In the genomic region with DNA sequence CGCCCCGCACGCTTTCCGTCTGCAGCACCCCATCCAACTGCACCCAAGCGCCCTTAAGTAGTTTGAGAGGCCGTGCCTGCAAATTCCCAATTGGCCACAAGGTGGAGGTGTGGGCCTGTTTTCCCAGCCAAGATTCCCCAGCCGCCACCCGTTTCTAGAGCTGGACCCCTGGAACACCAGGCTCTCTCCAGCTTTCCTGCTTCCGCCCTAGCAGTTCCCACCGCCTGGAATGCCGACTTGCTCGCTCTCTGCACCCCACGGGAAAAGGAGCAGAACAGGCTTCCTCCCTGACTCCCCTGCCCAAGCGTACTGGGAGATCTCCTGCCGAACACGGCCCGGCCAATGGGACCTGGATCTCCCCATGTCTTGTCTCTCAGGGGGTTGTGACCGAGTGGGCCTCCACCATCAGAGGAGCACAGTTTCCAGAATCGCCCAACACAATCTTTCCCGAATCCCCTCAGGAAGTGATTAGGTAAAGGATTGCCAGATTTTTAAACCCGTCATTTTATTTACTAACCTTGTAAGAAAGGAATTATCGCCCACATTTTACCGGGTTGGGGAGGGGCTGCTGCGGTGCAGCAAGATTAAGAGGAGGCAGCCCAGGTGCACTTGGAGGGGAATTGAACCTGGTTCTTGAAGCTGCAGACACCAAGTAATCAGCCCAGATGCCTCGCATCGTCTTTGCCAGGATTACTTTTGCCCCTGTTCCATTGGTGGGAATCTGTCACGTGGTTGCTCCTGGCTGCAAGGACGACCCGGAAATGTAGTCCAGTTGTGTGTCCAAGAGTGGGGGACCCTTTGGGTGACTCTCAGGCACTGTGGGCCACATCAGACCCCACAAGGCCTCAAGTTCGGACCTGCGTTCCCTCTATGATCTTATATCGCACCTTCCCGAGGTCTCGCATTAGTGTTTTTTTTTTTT, we compare ENCODE assay signal across 8 cellular contexts. TPM values are rescaled to one million over a fixed set of nuclear protein-coding genes. Genes with fewer than 3 reads are reported as not detected.
DNase-seq lines count a peak whose midpoint lies in the region; ATAC-seq and TF ChIP-seq lines count a peak whose summit lies in the region.

No MANE protein-coding gene starts in this region.

- DNase-seq in DMS53 (lab: John Stamatoyannopoulos, UW) (peak; percentile 82), NCI-H446 (lab: John Stamatoyannopoulos, UW) (peak; percentile 70 to 88), coronary artery (ENCODE audit: low spot score) (no peak), left colon (peak; percentile 88 to 90)
- peak; percentile 86 for DNase-seq in activated CD4-positive, alpha-beta T cell treated with anti-CD3 and anti-CD28 coated beads for 48 hours
- DNase-seq in stimulated activated CD4-positive, alpha-beta T cell treated with anti-CD3 and anti-CD28 coated beads, Interleukin-1b, Interleukin-23, amount 100 ng/mL, for 4 hours (ENCODE audit: low read depth in 2 of 2): peak; percentile 65 to 72

- peak; percentile 81 for TF ChIP-seq CTCF in coronary artery (IDR thresholded peaks at IDR 0.05)

- ATAC-seq in HG02798 (IDR thresholded peaks at IDR 0.05; ENCODE audit: poor library complexity, unreplicated experiment): peak; percentile 66
- peak; percentile 96 for ATAC-seq in left colon
- no peak for ATAC-seq in HG03280 (IDR thresholded peaks at IDR 0.05; ENCODE audit: unreplicated experiment)

- H3K27ac ChIP-seq in coronary artery: peak overlapping the region in 1 of 2 donors; percentile 73

- intact Hi-C loops in left colon (cut with DNase I, micrococcal nuclease): loop anchor here in 1 of 2 donors (10.0 kb wide), 2 partner anchors 46 to 96 kb away; partner anchors contain the start of gene SPIB

- peak overlapping the region; percentile 73 for H3K4me3 ChIP-seq in coronary artery

RNA-seq across cellular contexts. Expression of gene NAPSA, which starts 3.5 kb away (rescaled TPM):
- total RNA-seq in left colon: 1 to 10 TPM in 1 of 2 donors, under 1 TPM in 1; 0.55 to 1.1 TPM

RNA-seq across cellular contexts. Expression of gene NR1H2, which starts 7.3 kb away (rescaled TPM):
- 10 to 100 TPM; 61.9 to 75.2 TPM for total RNA-seq in left colon

RNA-seq across cellular contexts. Expression of gene POLD1, which starts 15.2 kb away (rescaled TPM):
- total RNA-seq in left colon: 10 to 100 TPM; 26.0 to 28.2 TPM

RNA-seq across cellular contexts. Expression of gene KCNC3, which starts 39.7 kb away (rescaled TPM):
- total RNA-seq in left colon: 1 to 10 TPM in 1 of 2 donors, under 1 TPM in 1; 0.76 to 1.3 TPM

RNA-seq across cellular contexts. Expression of gene SPIB, which starts 49.8 kb away (rescaled TPM):
- total RNA-seq in left colon: 10 to 100 TPM; 48.2 to 93.6 TPM
